8 cellular contexts compared by ENCODE assay signal in the genomic region with DNA sequence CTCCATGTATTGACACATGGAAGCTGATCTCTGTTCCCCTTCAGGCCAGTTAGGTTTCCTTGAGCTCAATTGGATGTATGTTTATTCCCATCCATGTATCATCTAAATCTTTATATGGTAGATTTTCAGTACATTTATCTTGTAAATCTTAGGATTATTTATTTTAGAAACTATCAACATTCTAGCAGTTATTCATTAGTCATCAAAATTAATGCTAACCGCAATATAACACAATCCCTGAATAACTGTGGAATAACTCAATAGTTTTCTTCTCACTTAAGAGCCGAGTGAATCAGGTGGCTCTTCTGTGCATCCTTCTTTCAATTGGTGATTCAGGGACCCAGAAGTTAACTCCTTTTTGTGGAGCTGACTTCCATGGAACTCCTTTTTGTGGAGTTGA. TPM values are rescaled to one million over a fixed set of nuclear protein-coding genes. Genes with fewer than 3 reads are reported as not detected.
"Had no signal": no experiment of that assay in that cellular context is flagged by ENCODE, and none has a peak within 500 bp of the region (broad histone marks: within the 10 kb centered on the region; RNA-seq: fewer than 3 reads in every experiment).

No MANE protein-coding gene starts in this region.

- H3K4me2 ChIP-seq: KMS-11 had no signal

- H3K27ac ChIP-seq: HL-60, KMS-11 had no signal

- DNase-seq: IMR-90, KBM-7, KG1 had no signal

- FAIRE-seq: HTR-8/SVneo had no signal

- H3K9ac ChIP-seq: KMS-11 had no signal

RNA-seq across cellular contexts. Expression of gene TBX18, which starts 15.5 kb away (rescaled TPM):
- total RNA-seq: HT-29 had no signal
- polyA plus RNA-seq: IgD-negative memory B cell had no signal
